8 cellular contexts compared by ENCODE assay signal in genomic region chr5:160188151-160188967, GRCh38.
DNase-seq lines count a peak whose midpoint lies in the region; ATAC-seq and TF ChIP-seq lines count a peak whose summit lies in the region.

No MANE protein-coding gene starts in this region.

- peak overlapping the region; percentile 71 for H3K4me3 ChIP-seq in SK-N-MC
- peak overlapping the region; percentile 45 for H3K4me3 ChIP-seq in fibroblast of pulmonary artery (replicated peaks; ENCODE audit: low read depth, low read length)

- H3K9ac ChIP-seq in SK-N-MC (ENCODE audit: insufficient read length): peak overlapping the region; percentile 79

- no peak for ATAC-seq in GM19463 (IDR thresholded peaks at IDR 0.05; ENCODE audit: unreplicated experiment)

- H3K27ac Mint-ChIP-seq in activated T-cell treated with anti-CD3 and anti-CD28 coated beads, Interleukin-2, amount 50 U/mL, for 24 hours: no peak overlapping the region
- H3K27ac Mint-ChIP-seq in nephron progenitor cell: no peak overlapping the region

- TF ChIP-seq CTCF in fibroblast of pulmonary artery (IDR thresholded peaks at IDR 0.05; ENCODE audit: low read length, missing control alignments): no peak
- TF ChIP-seq CTCF in nephron progenitor cell (IDR thresholded peaks at IDR 0.05): no peak

- H3K4me3 Mint-ChIP-seq in activated T-cell treated with anti-CD3 and anti-CD28 coated beads, Interleukin-2, amount 50 U/mL, for 24 hours: no peak overlapping the region
- H3K4me3 Mint-ChIP-seq in nephron progenitor cell: peak overlapping the region; percentile 70

- no peaks in the 10 kb centered on the region for H3K36me3 ChIP-seq in SK-N-MC (ENCODE audit: insufficient read depth, low read length)

- H3K9me3 ChIP-seq in SK-N-MC (ENCODE audit: low read depth, low read length): peaks cover 6% of the 10 kb centered on the region

- peak; percentile 35 for DNase-seq in activated T-cell treated with anti-CD3 and anti-CD28 coated beads, Interleukin-2, amount 50 U/mL, for 24 hours
- DNase-seq in activated T-cell treated with anti-CD3 and anti-CD28 coated beads for 4 hours (no peak), SK-N-MC (ENCODE audit: low read depth, low spot score) (peak; percentile 87), fibroblast of pulmonary artery (ENCODE audit: low read depth) (peak; percentile 73), nephron progenitor cell (peak; percentile 33), NCI-H1694 treated with DMSO at 0.1 percent for 48 hours (lab: John Stamatoyannopoulos, UW) (no peak), NCI-H2029 treated with DMSO at 0.1 percent for 48 hours (lab: John Stamatoyannopoulos, UW) (no peak)

- peak overlapping the region; percentile 96 for H3K27ac ChIP-seq in SK-N-MC

- no peaks in the 10 kb centered on the region for H3K36me3 Mint-ChIP-seq in activated T-cell treated with anti-CD3 and anti-CD28 coated beads, Interleukin-2, amount 50 U/mL, for 24 hours (ENCODE audit: low read depth)
- H3K36me3 Mint-ChIP-seq in nephron progenitor cell (ENCODE audit: low read depth): no peaks in the 10 kb centered on the region

- H3K27me3 Mint-ChIP-seq in activated T-cell treated with anti-CD3 and anti-CD28 coated beads, Interleukin-2, amount 50 U/mL, for 24 hours: peaks cover 48% of the 10 kb centered on the region
- H3K27me3 Mint-ChIP-seq in nephron progenitor cell (ENCODE audit: low read depth, poor library complexity): peaks cover 9% of the 10 kb centered on the region

- peaks cover 7% of the 10 kb centered on the region for H3K4me1 Mint-ChIP-seq in activated T-cell treated with anti-CD3 and anti-CD28 coated beads, Interleukin-2, amount 50 U/mL, for 24 hours (ENCODE audit: low read depth)
- peaks cover 47% of the 10 kb centered on the region for H3K4me1 Mint-ChIP-seq in nephron progenitor cell

- peaks cover 5% of the 10 kb centered on the region for H3K9me3 Mint-ChIP-seq in activated T-cell treated with anti-CD3 and anti-CD28 coated beads, Interleukin-2, amount 50 U/mL, for 24 hours
- peaks cover 25% of the 10 kb centered on the region for H3K9me3 Mint-ChIP-seq in nephron progenitor cell

Comparison
In these comparisons a context has a peak if more than half of its experiments do, and no peak if none do; other contexts are left out.
1. DNase-seq: peak in activated T-cell treated with anti-CD3 and anti-CD28 coated beads, Interleukin-2, amount 50 U/mL, for 24 hours (single experiment), SK-N-MC (single experiment), fibroblast of pulmonary artery (single experiment) and nephron progenitor cell (single experiment); none in activated T-cell treated with anti-CD3 and anti-CD28 coated beads for 4 hours (single experiment), NCI-H1694 treated with DMSO at 0.1 percent for 48 hours (single experiment) and NCI-H2029 treated with DMSO at 0.1 percent for 48 hours (single experiment).